In the genomic region with DNA sequence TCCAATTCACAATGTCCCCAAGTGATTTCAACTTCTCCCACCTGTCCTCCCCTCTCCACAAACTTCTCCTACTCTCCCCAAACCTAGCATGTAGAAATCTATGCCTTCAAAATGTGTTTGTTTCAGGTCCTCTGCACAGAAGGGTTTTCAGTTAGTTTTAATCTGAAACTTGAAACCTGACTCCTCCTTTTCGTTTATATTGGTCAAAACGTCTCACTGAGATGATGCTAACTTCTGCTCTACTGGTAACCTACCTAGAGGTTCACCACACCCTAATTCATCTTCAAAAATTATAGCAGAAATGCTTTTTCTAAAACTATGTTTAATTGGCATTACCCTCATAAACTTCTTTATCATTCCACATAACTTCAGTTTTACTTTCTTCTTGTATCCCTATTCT, we compare ENCODE assay signal across 8 cellular contexts.
"Had no signal": no experiment of that assay in that cellular context is flagged by ENCODE, and none has a peak within 500 bp of the region (broad histone marks: within the 10 kb centered on the region; RNA-seq: fewer than 3 reads in every experiment).

No MANE protein-coding gene starts in this region.

- DNase-seq: IMR-90, Karpas-422, KBM-7, KG1 had no signal

- H3K27ac ChIP-seq: HL-60 had no signal

- H3K27me3 Mint-ChIP-seq: IgD-negative memory B cell had no signal

- H3K4me1 Mint-ChIP-seq: IgD-negative memory B cell had no signal

- H3K4me3 Mint-ChIP-seq: IgD-negative memory B cell had no signal

- H3K36me3 Mint-ChIP-seq: IgD-negative memory B cell had no signal

- H3K27ac Mint-ChIP-seq: IgD-negative memory B cell had no signal

- H3K4me3 ChIP-seq: K562 had no signal

- ATAC-seq: HepG2, K562 had no signal
